19 cellular contexts compared by ENCODE assay signal in the genomic region with DNA sequence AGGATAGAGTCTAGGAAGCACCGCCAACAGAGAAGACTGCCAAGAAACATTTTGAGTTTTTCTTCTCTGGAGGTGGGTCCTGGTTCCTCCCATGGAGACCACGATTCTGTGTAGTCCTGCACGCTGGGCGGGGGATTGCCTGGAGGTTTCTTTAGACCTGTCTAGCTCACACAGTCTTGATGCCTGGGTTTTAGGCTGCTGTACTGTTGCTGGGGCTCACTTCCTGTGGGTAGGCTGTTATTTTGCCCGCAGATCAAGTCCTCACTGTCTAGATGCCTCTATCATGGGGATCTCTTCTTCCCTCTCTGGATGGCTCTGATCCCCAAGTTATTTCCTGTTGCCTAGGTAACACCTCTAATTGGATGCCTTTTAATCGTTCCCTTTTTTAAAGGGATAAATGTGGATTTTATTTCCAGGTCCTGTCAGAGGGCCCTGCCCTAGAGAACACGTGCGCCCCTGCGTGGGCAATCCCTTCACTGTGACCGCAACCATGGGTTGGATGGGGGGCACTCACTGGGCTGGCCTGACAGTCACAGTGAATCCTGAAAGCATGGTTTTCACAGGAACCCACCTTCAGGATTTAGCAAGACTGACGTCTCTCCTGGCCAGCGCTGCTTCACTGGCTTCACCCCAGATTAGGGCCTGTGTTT. TPM values are rescaled to one million over a fixed set of nuclear protein-coding genes. Genes with fewer than 3 reads are reported as not detected.
DNase-seq lines count a peak whose midpoint lies in the region; ATAC-seq, FAIRE-seq and TF ChIP-seq lines count a peak whose summit lies in the region.
"Had no signal": no experiment of that assay in that cellular context is flagged by ENCODE, and none has a peak within 500 bp of the region (broad histone marks: within the 10 kb centered on the region; RNA-seq: fewer than 3 reads in every experiment).

No MANE protein-coding gene starts in this region.

- H3K9me1 ChIP-seq in K562 (ENCODE audit: control insufficient read depth, insufficient read depth, low read length), result no peaks in the 10 kb centered on the region

- intact Hi-C loops in K562 (cut with micrococcal nuclease) (no loop called here), thyroid gland (cut with DNase I) (no loop called here)

- H3K9me2 ChIP-seq in neural cell (ENCODE audit: insufficient read depth, low read length), result no peaks in the 10 kb centered on the region

- H3K9me3 ChIP-seq in K562 (replicated peaks; ENCODE audit: control insufficient read depth, insufficient read depth, low read depth, low read length) (no peaks in the 10 kb centered on the region), neural cell (ENCODE audit: low read length) (no peaks in the 10 kb centered on the region), thyroid gland (no peaks in the 10 kb centered on the region)

- no peak overlapping the region for H3K27ac ChIP-seq in K562 (ENCODE audit: extremely low read depth, low read depth, low read length)
- H3K27ac ChIP-seq in neural cell (ENCODE audit: low read length), result no peak overlapping the region
- H3K27ac ChIP-seq in thyroid gland, result no peak overlapping the region

- H2AFZ ChIP-seq in K562 (ENCODE audit: low read depth, low read length), result 0 out of 2 replicates have a peak overlapping the region, but pooled peaks have one; percentile 9
- H2AFZ ChIP-seq in neural cell (ENCODE audit: low read depth, low read length), result no peak overlapping the region

- no peak overlapping the region for H3K9ac ChIP-seq in K562 (ENCODE audit: insufficient read depth in 1 of 2, low read depth in 2 of 2, low read length in 2 of 2)
- H3K9ac ChIP-seq in neural cell (ENCODE audit: low read length), result no peak overlapping the region

- H3K4me3 ChIP-seq in Jurkat, Clone E6-1 (ENCODE audit: low read length), result no peak overlapping the region
- H3K4me3 ChIP-seq in NB4 (ENCODE audit: low read depth, low read length), result no peak overlapping the region
- no peak overlapping the region for H3K4me3 ChIP-seq in K562
- peak overlapping the region; percentile 15 for H3K4me3 ChIP-seq in neural cell (ENCODE audit: low read length)
- no peak overlapping the region for H3K4me3 ChIP-seq in thyroid gland (replicated peaks in 1 of 3)

- no peak for ATAC-seq in K562
- ATAC-seq in GM21737 (IDR thresholded peaks at IDR 0.05; ENCODE audit: unreplicated experiment), result no peak
- ATAC-seq in GM21367 (IDR thresholded peaks at IDR 0.05; ENCODE audit: unreplicated experiment), result no peak
- ATAC-seq: CD8-positive, alpha-beta T cell; Panc1 had no signal

- TF ChIP-seq CTCF in NB4 (IDR thresholded peaks at IDR 0.05; ENCODE audit: low read depth, low read length), result no peak
- no peak for TF ChIP-seq CTCF in K562 (IDR thresholded peaks at IDR 0.05 in 2 of 3, conservative IDR thresholded peaks at IDR 0.05 in 1 of 3; ENCODE audit: insufficient read depth in 2 of 3, low read depth in 1 of 3, low read length in 3 of 3)
- TF ChIP-seq CTCF in neural cell (IDR thresholded peaks at IDR 0.05; ENCODE audit: poor library complexity, severe bottlenecking), result no peak
- TF ChIP-seq CTCF in thyroid gland (IDR thresholded peaks at IDR 0.05), result no peak

- CTCF ChIA-PET in K562 (lab: Yijun Ruan, JAX; ENCODE audit: low intra/inter-chr PET ratio), result no interaction called here

- no peaks in the 10 kb centered on the region for H3K36me3 ChIP-seq in K562 (ENCODE audit: control insufficient read depth, insufficient read depth, low read length)
- no peaks in the 10 kb centered on the region for H3K36me3 ChIP-seq in neural cell (ENCODE audit: insufficient read depth, low read length)
- H3K36me3 ChIP-seq in thyroid gland, result no peaks in the 10 kb centered on the region

- POLR2A ChIA-PET in K562 (lab: Yijun Ruan, JAX), result interaction anchor here (0.5 kb wide), 1 partner anchor 74 kb away, joined by 3 read pairs; no protein-coding TSS in a partner anchor

- BruUV-seq in K562 (replicated peaks; lab: Mats Ljungman, UMichigan), result no TSS peak

- no peaks in the 10 kb centered on the region for H3F3A ChIP-seq in neural cell (ENCODE audit: insufficient read depth, low read length, poor library complexity, severe bottlenecking)

- in situ Hi-C loops in K562 (cut with MboI), result no loop called here

- TF ChIP-seq RAD21 in K562 (CRISPR knock-in tag; conservative IDR thresholded peaks at IDR 0.05 in 1 of 2, IDR thresholded peaks at IDR 0.05 in 1 of 2) (no peak), neural cell (conservative IDR thresholded peaks at IDR 0.05) (no peak)

- 43% methylated on average over 12 of the region's 12 CpGs for WGBS in K562 (ENCODE audit: insufficient coverage, low coverage, missing lambda C conversion rate)
- WGBS in thyroid gland, 2 donors, result 92 to 93% methylated on average over 12 of the region's 12 CpGs

- H3K27me3 ChIP-seq in K562 (ENCODE audit: control insufficient read depth in 2 of 2, insufficient read depth in 2 of 2, low read length in 2 of 2) (peaks cover 2 to 30% of the 10 kb centered on the region in 2 experiments; a peak in 4 of 5 replicates), neural cell (ENCODE audit: insufficient read depth, low read depth, low read length) (no peaks in the 10 kb centered on the region), thyroid gland (no peaks in the 10 kb centered on the region)

- no peak overlapping the region for H3K4me2 ChIP-seq in K562 (ENCODE audit: insufficient read depth, low read length)
- no peak overlapping the region for H3K4me2 ChIP-seq in neural cell (ENCODE audit: low read length)

- peak; percentile 47 for DNase-seq in Jurkat, Clone E6-1 (ENCODE audit: low read depth, low spot score)
- DNase-seq in NB4 (ENCODE audit: low read depth) (peak; percentile 23), K562 (ENCODE audit: extremely low read depth in 1 of 4, low spot score in 3 of 4) (no peak), thyroid gland (no peak)
- DNase-seq in activated naive CD4-positive, alpha-beta T cell treated with anti-CD3 and anti-CD28 coated beads, Interleukin-2, amount 50 U/mL, for 16 hours, result no peak
- DNase-seq: CD8-positive, alpha-beta T cell; DMS79; HCEC 1CT; KG1; NCI-H1436; NCI-H2029; NCI-H2171 treated with DMSO at 0.1 percent for 48 hours; NCI-H446 treated with DMSO at 0.1 percent for 48 hours had no signal

- FAIRE-seq in K562 (lab: Jason Lieb, UNC), result no peak
- FAIRE-seq: D721Med had no signal

- H4K20me1 ChIP-seq in K562 (replicated peaks; ENCODE audit: control insufficient read depth, insufficient read depth, low read length) (no peaks in the 10 kb centered on the region), neural cell (ENCODE audit: insufficient read depth) (no peaks in the 10 kb centered on the region)

- TF ChIP-seq POLR2A in NB4 (IDR thresholded peaks at IDR 0.05; ENCODE audit: extremely low read depth, insufficient read length), result no peak
- no peak for TF ChIP-seq POLR2A in K562 (conservative IDR thresholded peaks at IDR 0.05)
- no peak for TF ChIP-seq POLR2A in thyroid gland (IDR thresholded peaks at IDR 0.05)

- no peak for TF ChIP-seq EP300 in K562 (IDR thresholded peaks at IDR 0.05; ENCODE audit: low read length)
- no peak for TF ChIP-seq EP300 in neural cell (conservative IDR thresholded peaks at IDR 0.05; ENCODE audit: poor library complexity, severe bottlenecking)

- peaks cover 6 to 12% of the 10 kb centered on the region in 2 experiments for H3K4me1 ChIP-seq in K562 (replicated peaks in 1 of 2; ENCODE audit: control insufficient read depth in 2 of 2, insufficient read depth in 2 of 2, low read length in 2 of 2)
- peaks cover 0 to 9% of the 10 kb centered on the region in 2 donors for H3K4me1 ChIP-seq in thyroid gland

- no peaks in the 10 kb centered on the region for H3K79me2 ChIP-seq in K562 (ENCODE audit: control insufficient read depth, insufficient read depth, low read length)
- H3K79me2 ChIP-seq in neural cell (replicated peaks; ENCODE audit: insufficient read depth, low read length), result no peaks in the 10 kb centered on the region

TF ChIP-seq in K562, 482 proteins besides CTCF, POLR2A, EP300 and RAD21:
- TF ChIP-seq EP400 (IDR thresholded peaks at IDR 0.05), result no peak
- TF ChIP-seq RFX1 (IDR thresholded peaks at IDR 0.05), result peak; percentile 63

TF ChIP-seq in neural cell, 6 proteins besides CTCF, POLR2A, EP300 and RAD21 (continues in another document):
- no peak for TF ChIP-seq SMC3 (conservative IDR thresholded peaks at IDR 0.05; ENCODE audit: poor library complexity)
- no peak for TF ChIP-seq POLR2AphosphoS5 (IDR thresholded peaks at IDR 0.05)
- no peak for TF ChIP-seq MXI1 (conservative IDR thresholded peaks at IDR 0.05; ENCODE audit: poor library complexity, severe bottlenecking)

RNA-seq across cellular contexts. Expression of a gene that starts 52.2 kb away (rescaled TPM):
- 0.14 TPM for polyA plus RNA-seq in Jurkat, Clone E6-1 (2012; ENCODE audit: insufficient read depth, insufficient read length)
- total RNA-seq in K562 (2011; cell fraction: chromatin; rRNA removed; ENCODE audit: low replicate concordance), result not detected in 2 replicates
- total RNA-seq in K562 (2011; cell fraction: nucleolus; rRNA removed), result under 0.01 TPM in 1 of 2 replicates, not detected in the other
- 0.15 TPM in 1 of 2 replicates, not detected in the other for total RNA-seq in K562 (2011; cell fraction: nucleoplasm; rRNA removed)
- total RNA-seq in K562 (2014; rRNA removed) (not detected in 2 replicates), K562 (2014; rRNA removed; fragmentation: Illumina TruSeq; extraction: Trizol) (not detected in 2 replicates), K562 (2015; rRNA removed; fragmentation: Illumina TruSeq; extraction: Trizol) (not detected in 2 replicates), K562 (2021) (not detected in 2 replicates), thyroid gland (under 1 TPM in 1 of 4 donors, not detected in 3; 0.29 TPM)
- polyA plus RNA-seq in K562 (2011; rRNA removed) (not detected in 2 replicates), K562 (2014; fragmentation: Illumina TruSeq; extraction: Trizol) (not detected in 2 replicates), K562 (2014; fragmentation: Nextera tagmentation; extraction: Ambion mirVana) (under 1 TPM in 1 of 2 experiments, not detected in 1; 0.04 TPM), K562 (2014; rRNA removed) (not detected in 2 replicates), neural cell (4.1 and 4.6 TPM in 2 replicates)
- not detected in 2 replicates for polyA plus RNA-seq in K562 (2011; cell fraction: cytosol; rRNA removed)
- polyA plus RNA-seq in K562 (2011; cell fraction: nucleus; rRNA removed), result not detected in 2 replicates
- polyA plus RNA-seq in K562 (2012), result 0.13 and 0.22 TPM in 2 replicates
- polyA minus RNA-seq in K562 (2011; rRNA and poly(A)+ RNA removed), result not detected in 2 replicates
- polyA minus RNA-seq in K562 (2011; cell fraction: cytosol; rRNA and poly(A)+ RNA removed), result not detected in 2 replicates
- polyA minus RNA-seq in K562 (2011; cell fraction: nucleus; rRNA and poly(A)+ RNA removed), result under 0.01 and 0.11 TPM in 2 replicates
- 8.9 and 9.0 TPM in 2 replicates for polyA minus RNA-seq in neural cell
- total RNA-seq: SK-MEL-5 had no signal

Comparison
In these comparisons a context has a peak if more than half of its experiments do, and no peak if none do; other contexts are left out.
1. DNase-seq: peak in Jurkat, Clone E6-1 (single experiment) and NB4 (single experiment); none in K562 (0 of 4), activated naive CD4-positive, alpha-beta T cell treated with anti-CD3 and anti-CD28 coated beads, Interleukin-2, amount 50 U/mL, for 16 hours (single experiment) and thyroid gland (0 of 2).